ENCODE assay signal across 23 cellular contexts in genomic region chr6:996271-996852, GRCh38.
A peak's percentile ranks its signal among the peaks of the same experiment; 100 is the strongest.
DNase-seq lines count a peak whose midpoint lies in the region; ATAC-seq and TF ChIP-seq lines count a peak whose summit lies in the region.
"Had no signal": no experiment of that assay in that cellular context is flagged by ENCODE, and none has a peak within 500 bp of the region (broad histone marks: within the 10 kb centered on the region; RNA-seq: fewer than 3 reads in every experiment).

No MANE protein-coding gene starts in this region.

- H3K9me3 ChIP-seq in body of pancreas: no peaks in the 10 kb centered on the region
- H3K9me3 ChIP-seq: HAP-1 had no signal

- intact Hi-C loops in body of pancreas (cut with DNase I) (no loop called here), posterior vena cava (cut with DNase I) (no loop called here)

- no peak for TF ChIP-seq POLR2A in body of pancreas (IDR thresholded peaks at IDR 0.05)

- ATAC-seq in body of pancreas (peak; percentile 80), GM21619 (IDR thresholded peaks at IDR 0.05; ENCODE audit: unreplicated experiment) (no peak), HG03108 (IDR thresholded peaks at IDR 0.05; ENCODE audit: unreplicated experiment) (no peak)
- ATAC-seq: GM12878, PC-3 had no signal

- DNase-seq in NCI-H1105 (lab: John Stamatoyannopoulos, UW) (peak; percentile 27), body of pancreas (peak in 3 of 4 donors; percentile 34 to 54 (median 48)), mucosa of gallbladder (ENCODE audit: low spot score) (peak; percentile 45), NCI-H128 (lab: John Stamatoyannopoulos, UW; ENCODE audit: unreplicated experiment) (no peak), posterior vena cava (ENCODE audit: low spot score) (no peak)
- DNase-seq: CD4-positive, alpha-beta T cell; COR-L47; DMS79 treated with DMSO at 0.1 percent for 48 hours; GM23248; KBM-7; NCI-H1092 treated with DMSO at 0.1 percent for 48 hours; NCI-H1694; NCI-H2081; NCI-H2171; NCI-H345; NCI-H524; NCI-H82; PC-3; SHP77 had no signal

- H3K36me3 ChIP-seq in body of pancreas (replicated peaks in 1 of 2; ENCODE audit: insufficient read depth in 1 of 2, low read depth in 2 of 2): no peaks in the 10 kb centered on the region
- H3K36me3 ChIP-seq: HAP-1 had no signal

- WGBS in body of pancreas, 2 donors: 47 to 51% methylated on average over 9 of the region's 9 CpGs

- H3K27ac ChIP-seq in body of pancreas: peak overlapping the region in 3 of 4 donors; percentile 6 to 25 (median 16)
- H3K27ac ChIP-seq: GM23248 had no signal

- no peaks in the 10 kb centered on the region for H3K27me3 ChIP-seq in body of pancreas

- no peak overlapping the region for H3K4me3 ChIP-seq in body of pancreas
- H3K4me3 ChIP-seq: GM12878, GM23248, HAP-1 had no signal

- no peaks in the 10 kb centered on the region for H3K4me1 ChIP-seq in body of pancreas
- H3K4me1 ChIP-seq: HAP-1 had no signal

- no peak for TF ChIP-seq CTCF in body of pancreas (IDR thresholded peaks at IDR 0.05)

Comparison
In these comparisons a context has a peak if more than half of its experiments do, and no peak if none do; other contexts are left out.
1. DNase-seq: peak in NCI-H1105 (single experiment), body of pancreas (3 of 4) and mucosa of gallbladder (single experiment); none in NCI-H128 (single experiment) and posterior vena cava (single experiment).